38 cellular contexts compared by ENCODE assay signal in genomic region chr6:87001494-87001893, GRCh38.
"Had no signal": no experiment of that assay in that cellular context is flagged by ENCODE, and none has a peak within 500 bp of the region (broad histone marks: within the 10 kb centered on the region; RNA-seq: fewer than 3 reads in every experiment).

No MANE protein-coding gene starts in this region.

- H3K4me3 Mint-ChIP-seq: activated CD4-positive, alpha-beta T cell treated with anti-CD3 and anti-CD28 coated beads, Interleukin-2, amount 10 ng/mL, durations not matched to agents 24 days and 14 days; activated CD8-positive, alpha-beta T cell treated with anti-CD3 and anti-CD28 coated beads for 36 hours; activated naive CD4-positive, alpha-beta T cell treated with anti-CD3 and anti-CD28 coated beads, Interleukin-2, amount 50 U/mL, for 24 hours; activated naive CD8-positive, alpha-beta T cell treated with anti-CD3 and anti-CD28 coated beads, Interleukin-2, amount 10 ng/mL, durations not matched to agents 7 days and 5 days; activated T-cell treated with anti-CD3 and anti-CD28 coated beads, Interleukin-2, amount 50 U/mL, for 72 hours; activated T-helper 17 cell treated with anti-CD3 and anti-CD28 coated beads, Interleukin-2, amount 50 U/mL, for 72 hours; T-cell had no signal

- H3K27ac ChIP-seq: body of pancreas, breast epithelium, PC-9, RWPE1, WERI-Rb-1 had no signal

- FAIRE-seq: astrocyte, RCC 7860 had no signal

- H3K4me1 Mint-ChIP-seq: activated CD4-positive, alpha-beta T cell treated with anti-CD3 and anti-CD28 coated beads, Interleukin-2, amount 10 ng/mL, durations not matched to agents 24 days and 14 days; activated naive CD4-positive, alpha-beta T cell treated with anti-CD3 and anti-CD28 coated beads, Interleukin-2, amount 50 U/mL, for 24 hours; activated naive CD8-positive, alpha-beta T cell treated with anti-CD3 and anti-CD28 coated beads, Interleukin-2, amount 10 ng/mL, durations not matched to agents 7 days and 5 days; activated T-helper 17 cell treated with anti-CD3 and anti-CD28 coated beads, Interleukin-2, amount 50 U/mL, for 72 hours; T-cell had no signal

- H3K4me3 ChIP-seq: body of pancreas, breast epithelium, PC-9 had no signal

- H3K9me3 ChIP-seq: body of pancreas had no signal

- H2AFZ ChIP-seq: PC-9 had no signal

- H3K36me3 Mint-ChIP-seq: activated naive CD4-positive, alpha-beta T cell treated with anti-CD3 and anti-CD28 coated beads, Interleukin-2, amount 50 U/mL, for 24 hours; activated naive CD8-positive, alpha-beta T cell treated with anti-CD3 and anti-CD28 coated beads, Interleukin-2, amount 10 ng/mL, durations not matched to agents 7 days and 5 days; T-cell had no signal

- ATAC-seq: activated CD8-positive, alpha-beta T cell treated with anti-CD3 and anti-CD28 coated beads for 36 hours; activated T-cell treated with anti-CD3 and anti-CD28 coated beads, Interleukin-2, amount 50 U/mL, for 72 hours; activated T-helper 17 cell treated with anti-CD3 and anti-CD28 coated beads, Interleukin-2, amount 50 U/mL, for 72 hours; body of pancreas; Right ventricle myocardium inferior; SK-N-SH treated with all-trans-retinoic acid at 6 μM for 48 hours; T-cell had no signal

- H3K27me3 ChIP-seq: body of pancreas, breast epithelium had no signal

- H3K27me3 Mint-ChIP-seq: activated CD4-positive, alpha-beta T cell treated with anti-CD3 and anti-CD28 coated beads, Interleukin-2, amount 10 ng/mL, durations not matched to agents 24 days and 14 days; activated CD8-positive, alpha-beta T cell treated with anti-CD3 and anti-CD28 coated beads for 36 hours had no signal

- H3K9me3 Mint-ChIP-seq: activated CD4-positive, alpha-beta T cell treated with anti-CD3 and anti-CD28 coated beads, Interleukin-2, amount 10 ng/mL, durations not matched to agents 24 days and 14 days had no signal

- H3K36me3 ChIP-seq: breast epithelium, WERI-Rb-1 had no signal

- H3K27ac Mint-ChIP-seq: activated CD4-positive, alpha-beta T cell treated with anti-CD3 and anti-CD28 coated beads, Interleukin-2, amount 10 ng/mL, durations not matched to agents 24 days and 14 days; activated CD8-positive, alpha-beta T cell treated with anti-CD3 and anti-CD28 coated beads for 36 hours; activated naive CD4-positive, alpha-beta T cell treated with anti-CD3 and anti-CD28 coated beads, Interleukin-2, amount 50 U/mL, for 24 hours; activated naive CD8-positive, alpha-beta T cell treated with anti-CD3 and anti-CD28 coated beads, Interleukin-2, amount 10 ng/mL, durations not matched to agents 7 days and 5 days; activated T-cell treated with anti-CD3 and anti-CD28 coated beads, Interleukin-2, amount 50 U/mL, for 72 hours; activated T-helper 17 cell treated with anti-CD3 and anti-CD28 coated beads, Interleukin-2, amount 50 U/mL, for 72 hours; T-cell had no signal

- H3K4me2 ChIP-seq: PC-9 had no signal

- DNase-seq: activated CD4-positive, alpha-beta T cell treated with anti-CD3 and anti-CD28 coated beads, Interleukin-2, amount 10 ng/mL, durations not matched to agents 24 days and 14 days; activated CD4-positive, alpha-beta T cell treated with anti-CD3 and anti-CD28 coated beads, Interleukin-2, amount 50 U/mL, for 4 hours; activated CD8-positive, alpha-beta T cell treated with anti-CD3 and anti-CD28 coated beads for 36 hours; activated effector memory CD4-positive, alpha-beta T cell treated with anti-CD3 and anti-CD28 coated beads, Interleukin-2, amount 50 U/mL, for 16 hours; activated naive CD4-positive, alpha-beta T cell treated with Interleukin-2 at 50 U/mL for 16 hours; activated naive CD8-positive, alpha-beta T cell treated with anti-CD3 and anti-CD28 coated beads, Interleukin-2, amount 10 ng/mL, durations not matched to agents 7 days and 5 days; activated T-cell treated with anti-CD3 and anti-CD28 coated beads, Interleukin-2, amount 50 U/mL, for 1 hour; activated T-cell treated with anti-CD3 and anti-CD28 coated beads, Interleukin-2, amount 50 U/mL, for 72 hours; amygdala; body of pancreas; caudate nucleus; cerebellar nuclear complex; Karpas-422; NCI-H1048; NCI-H1105 treated with DMSO at 0.1 percent for 48 hours; NCI-H1436 treated with DMSO at 0.1 percent for 48 hours; NCI-H1694 treated with DMSO at 0.1 percent for 48 hours; NCI-H2029; NCI-H2107; NCI-H2171; NCI-H510A; NCI-H526; NCI-H748 treated with DMSO at 0.1 percent for 48 hours; NK-92 treated with Interleukin-12 subunit alpha and Interleukin-12 subunit beta, amount 100 ng/mL, for 24 hours; PC-9; SIG-M5; T-cell; T-helper 2 cell; T-helper 9 cell; WERI-Rb-1 had no signal

- H3K4me1 ChIP-seq: body of pancreas, breast epithelium had no signal
